ENCODE assay signal across 8 cellular contexts in genomic region chr2:204871246-204871953, GRCh38.
DNase-seq lines count a peak whose midpoint lies in the region; ATAC-seq and TF ChIP-seq lines count a peak whose summit lies in the region.

No MANE protein-coding gene starts in this region.

- no peaks in the 10 kb centered on the region for H3K4me1 Mint-ChIP-seq in Calu3 (ENCODE audit: low read depth, unreplicated experiment)
- H3K4me1 Mint-ChIP-seq in activated CD8-positive, alpha-beta T cell treated with anti-CD3 and anti-CD28 coated beads, Interleukin-2, amount 10 ng/mL, durations not matched to agents 7 days and 5 days (ENCODE audit: low read depth), result peaks cover 39% of the 10 kb centered on the region

- no peaks in the 10 kb centered on the region for H3K27me3 ChIP-seq in kidney epithelial cell (ENCODE audit: control insufficient read depth, insufficient read depth, low read length)

- no peaks in the 10 kb centered on the region for H3K27me3 Mint-ChIP-seq in Calu3 (ENCODE audit: unreplicated experiment)
- no peaks in the 10 kb centered on the region for H3K27me3 Mint-ChIP-seq in activated CD8-positive, alpha-beta T cell treated with anti-CD3 and anti-CD28 coated beads, Interleukin-2, amount 10 ng/mL, durations not matched to agents 7 days and 5 days (ENCODE audit: low read depth)

- H3K9me3 Mint-ChIP-seq in Calu3 (ENCODE audit: low read depth, unreplicated experiment), result no peaks in the 10 kb centered on the region
- H3K9me3 Mint-ChIP-seq in activated CD8-positive, alpha-beta T cell treated with anti-CD3 and anti-CD28 coated beads, Interleukin-2, amount 10 ng/mL, durations not matched to agents 7 days and 5 days (ENCODE audit: insufficient read depth), result peaks cover 19% of the 10 kb centered on the region

- intact Hi-C loops in Calu3 (cut with micrococcal nuclease; ENCODE audit: unreplicated experiment), result loop anchor here (1.0 kb wide), 1 partner anchor 805 kb away; no protein-coding TSS in a partner anchor

- no peaks in the 10 kb centered on the region for H3K36me3 ChIP-seq in kidney epithelial cell (ENCODE audit: control insufficient read depth, insufficient read depth, low read length)

- no peaks in the 10 kb centered on the region for H3K36me3 Mint-ChIP-seq in Calu3 (ENCODE audit: insufficient read depth, unreplicated experiment)
- peaks cover 29% of the 10 kb centered on the region for H3K36me3 Mint-ChIP-seq in activated CD8-positive, alpha-beta T cell treated with anti-CD3 and anti-CD28 coated beads, Interleukin-2, amount 10 ng/mL, durations not matched to agents 7 days and 5 days (ENCODE audit: low read depth)

- H3K27ac Mint-ChIP-seq in Calu3 (ENCODE audit: unreplicated experiment), result no peak overlapping the region
- H3K27ac Mint-ChIP-seq in activated CD8-positive, alpha-beta T cell treated with anti-CD3 and anti-CD28 coated beads, Interleukin-2, amount 10 ng/mL, durations not matched to agents 7 days and 5 days, result no peak overlapping the region

- H3K4me3 Mint-ChIP-seq in Calu3 (ENCODE audit: low read depth, unreplicated experiment), result no peak overlapping the region
- no peak overlapping the region for H3K4me3 Mint-ChIP-seq in activated CD8-positive, alpha-beta T cell treated with anti-CD3 and anti-CD28 coated beads, Interleukin-2, amount 10 ng/mL, durations not matched to agents 7 days and 5 days

- POLR2A ChIA-PET in activated CD8-positive, alpha-beta T cell treated with anti-CD3 and anti-CD28 coated beads, Interleukin-2, amount 10 ng/mL, durations not matched to agents 7 days and 5 days (lab: Charles Lee), result no interaction called here

- H3K4me3 ChIP-seq in LNCaP clone FGC (ENCODE audit: low read depth, low read length), result no peak overlapping the region
- H3K4me3 ChIP-seq in kidney epithelial cell (ENCODE audit: low read depth, low read length), result no peak overlapping the region

- no peak for DNase-seq in Calu3
- DNase-seq in LNCaP clone FGC (ENCODE audit: low read depth), result no peak
- DNase-seq in activated CD8-positive, alpha-beta T cell treated with anti-CD3 and anti-CD28 coated beads, Interleukin-2, amount 10 ng/mL, durations not matched to agents 7 days and 5 days, result no peak
- peak; percentile 12 for DNase-seq in kidney epithelial cell (ENCODE audit: low read depth)
- DNase-seq in DMS79 treated with DMSO at 0.1 percent for 48 hours (lab: John Stamatoyannopoulos, UW), result no peak
- DNase-seq in T1000 (lab: John Stamatoyannopoulos, UW), result no peak

- peak; percentile 77 for ATAC-seq in activated CD8-positive, alpha-beta T cell treated with anti-CD3 and anti-CD28 coated beads, Interleukin-2, amount 10 ng/mL, durations not matched to agents 7 days and 5 days
- no peak for ATAC-seq in HG02840 (IDR thresholded peaks at IDR 0.05; ENCODE audit: low FRiP score, unreplicated experiment)
- no peak for ATAC-seq in GM21737 (IDR thresholded peaks at IDR 0.05; ENCODE audit: unreplicated experiment)

- BruUV-seq in Calu3 (replicated peaks; lab: Mats Ljungman, UMichigan), result no TSS peak

- CTCF ChIA-PET in Calu3 (lab: Charles Lee), result interaction anchor here (0.5 to 2.1 kb wide), 2 partner anchors 234 to 805 kb away, joined by 3 to 17 read pairs; no protein-coding TSS in a partner anchor
- CTCF ChIA-PET in activated CD8-positive, alpha-beta T cell treated with anti-CD3 and anti-CD28 coated beads, Interleukin-2, amount 10 ng/mL, durations not matched to agents 7 days and 5 days (lab: Charles Lee), result interaction anchor here (0.7 to 3.5 kb wide), 11 partner anchors 10 to 811 kb away, joined by 3 to 21 read pairs (median 4); partner anchors contain the start of gene NRP2

- peak; percentile 28 for TF ChIP-seq CTCF in Calu3 (IDR thresholded peaks at IDR 0.05; ENCODE audit: unreplicated experiment)
- TF ChIP-seq CTCF in LNCaP clone FGC (IDR thresholded peaks at IDR 0.05; ENCODE audit: control insufficient read depth, extremely low read depth, insufficient read depth), result peak; percentile 63
- peak; percentile 39 for TF ChIP-seq CTCF in kidney epithelial cell (IDR thresholded peaks at IDR 0.05; ENCODE audit: insufficient read depth, low read length, poor library complexity, severe bottlenecking)
